8 cellular contexts compared by ENCODE assay signal in genomic region chr16:12804395-12804794, GRCh38. TPM values are rescaled to one million over a fixed set of nuclear protein-coding genes. Genes with fewer than 3 reads are reported as not detected.
DNase-seq lines count a peak whose midpoint lies in the region; ATAC-seq and TF ChIP-seq lines count a peak whose summit lies in the region.

No MANE protein-coding gene starts in this region.

- peak overlapping the region; percentile 80 for H3K4me3 Mint-ChIP-seq in chondrocyte (ENCODE audit: unreplicated experiment)
- peak overlapping the region; percentile 61 for H3K4me3 Mint-ChIP-seq in neural crest cell

- H3K79me2 ChIP-seq in KMS-11 (ENCODE audit: insufficient read depth, low read depth), result peaks cover 9% of the 10 kb centered on the region; the same call in 1 of the 2 replicates

- H3K36me3 Mint-ChIP-seq in chondrocyte (ENCODE audit: low read depth) (no peaks in the 10 kb centered on the region), neural crest cell (ENCODE audit: low read depth) (no peaks in the 10 kb centered on the region)

- H3K27me3 ChIP-seq in KMS-11 (ENCODE audit: insufficient read depth, low read depth), result no peaks in the 10 kb centered on the region

- ATAC-seq in mucosa of descending colon (no peak), GM18505 (IDR thresholded peaks at IDR 0.05; ENCODE audit: unreplicated experiment) (no peak)

- DNase-seq in AG10803 (ENCODE audit: low read depth) (no peak), chondrocyte (ENCODE audit: low spot score) (no peak), neural crest cell (ENCODE audit: low read depth, low spot score) (no peak), mucosa of descending colon (no peak), retina (no peak)
- DNase-seq in effector CD8-positive, alpha-beta T cell (lab: John Stamatoyannopoulos, UW), result no peak

- H3K27me3 Mint-ChIP-seq in chondrocyte (ENCODE audit: low read depth) (no peaks in the 10 kb centered on the region), neural crest cell (ENCODE audit: low read depth) (no peaks in the 10 kb centered on the region)

- H3K9me3 ChIP-seq in mucosa of descending colon, result no peaks in the 10 kb centered on the region

- peaks cover 43% of the 10 kb centered on the region for H3K4me1 Mint-ChIP-seq in chondrocyte (ENCODE audit: low read depth)
- peaks cover 18% of the 10 kb centered on the region for H3K4me1 Mint-ChIP-seq in neural crest cell

- intact Hi-C loops in mucosa of descending colon (cut with DNase I, micrococcal nuclease), result no loop called here

- H3K27ac ChIP-seq in KMS-11, result no peak overlapping the region

- H3K9ac ChIP-seq in KMS-11, result no peak overlapping the region

- H3K4me1 ChIP-seq in KMS-11 (ENCODE audit: low read depth, poor library complexity, severe bottlenecking), result peaks cover 12% of the 10 kb centered on the region
- peaks cover 4% of the 10 kb centered on the region for H3K4me1 ChIP-seq in mucosa of descending colon (ENCODE audit: low read depth)

- peak overlapping the region; percentile 97 for H3K4me3 ChIP-seq in AG10803 (ENCODE audit: low read length)
- H3K4me3 ChIP-seq in KMS-11 (IDR thresholded peaks at IDR 0.05; ENCODE audit: insufficient read depth, low read depth, low read length), result no peak overlapping the region
- no peak overlapping the region for H3K4me3 ChIP-seq in mucosa of descending colon

- TF ChIP-seq CTCF in AG10803 (conservative IDR thresholded peaks at IDR 0.05; ENCODE audit: low read length), result no peak
- no peak for TF ChIP-seq CTCF in KMS-11 (conservative IDR thresholded peaks at IDR 0.05; ENCODE audit: low read depth, low read length)
- TF ChIP-seq CTCF in chondrocyte (IDR thresholded peaks at IDR 0.05), result no peak
- no peak for TF ChIP-seq CTCF in neural crest cell (conservative IDR thresholded peaks at IDR 0.05)
- no peak for TF ChIP-seq CTCF in mucosa of descending colon (IDR thresholded peaks at IDR 0.05)

- no peaks in the 10 kb centered on the region for H3K36me3 ChIP-seq in KMS-11 (ENCODE audit: insufficient read depth)
- H3K36me3 ChIP-seq in mucosa of descending colon (ENCODE audit: low read depth), result no peaks in the 10 kb centered on the region

- H3K27ac Mint-ChIP-seq in chondrocyte (ENCODE audit: unreplicated experiment), result no peak overlapping the region
- no peak overlapping the region for H3K27ac Mint-ChIP-seq in neural crest cell (ENCODE audit: unreplicated experiment)

- H3K9me3 Mint-ChIP-seq in chondrocyte (ENCODE audit: low read depth), result no peaks in the 10 kb centered on the region
- H3K9me3 Mint-ChIP-seq in neural crest cell, result no peaks in the 10 kb centered on the region

- H4K20me1 ChIP-seq in KMS-11 (ENCODE audit: insufficient read depth), result no peaks in the 10 kb centered on the region

- TF ChIP-seq POLR2A in GM18505 (IDR thresholded peaks at IDR 0.05; ENCODE audit: borderline replicate concordance, extremely low read depth, insufficient read depth, insufficient read length), result no peak

- H3K4me2 ChIP-seq in KMS-11, result peak overlapping the region; percentile 90

- H2AFZ ChIP-seq in KMS-11 (ENCODE audit: low read depth), result peak overlapping the region; percentile 86

RNA-seq across cellular contexts. Expression of gene CPPED1, which starts 0.7 kb away (rescaled TPM):
- total RNA-seq in chondrocyte, result 15.3 to 18.6 TPM (median 18.1 TPM) in 3 replicates
- 6.9 and 7.6 TPM in 2 replicates for total RNA-seq in neural crest cell
- total RNA-seq in mucosa of descending colon, result 10 to 100 TPM; 18.9 to 25.0 (median 23.4) TPM
